ENCODE assay signal across 31 cellular contexts in the genomic region with DNA sequence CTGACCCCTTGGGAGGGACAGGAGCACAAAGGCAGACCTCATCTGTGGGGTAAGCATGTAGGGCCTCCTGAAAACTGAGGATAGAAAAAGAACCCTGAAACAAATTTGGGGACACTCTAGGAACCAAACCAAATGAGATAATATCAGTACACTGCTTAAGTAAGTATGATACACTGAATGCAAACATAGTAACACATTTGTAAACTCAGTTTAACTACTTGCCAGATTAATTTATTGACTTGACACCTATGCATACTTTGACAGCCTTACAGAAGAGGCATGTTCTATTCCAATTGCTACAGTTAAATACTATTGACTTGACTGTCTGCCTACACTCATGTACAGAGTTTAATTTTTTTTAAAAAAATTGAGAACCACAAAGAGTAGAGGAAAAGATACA.
DNase-seq lines count a peak whose midpoint lies in the region; ATAC-seq and TF ChIP-seq lines count a peak whose summit lies in the region.
"Had no signal": no experiment of that assay in that cellular context is flagged by ENCODE, and none has a peak within 500 bp of the region (broad histone marks: within the 10 kb centered on the region; RNA-seq: fewer than 3 reads in every experiment).

No MANE protein-coding gene starts in this region.

- H3K4me1 ChIP-seq in mammary epithelial cell (ENCODE audit: insufficient read depth, low read length): no peaks in the 10 kb centered on the region
- H3K4me1 ChIP-seq: A549; BE2C; BLaER1; BLaER1 treated with 17β-estradiol and CSF1 and Interleukin-3, amounts not matched to agents 10 nM and 100 nM; Caco-2 had no signal

- intact Hi-C loops in mammary epithelial cell (cut with micrococcal nuclease): no loop called here

- CTCF ChIA-PET in mammary epithelial cell (lab: Charles Lee; ENCODE audit: low non-redundant PET): no interaction called here

- H3K27ac ChIP-seq in mammary epithelial cell (ENCODE audit: insufficient read depth, low read depth, low read length): no peak overlapping the region
- H3K27ac ChIP-seq: 22Rv1; A549; BLaER1; BLaER1 treated with 17β-estradiol and CSF1 and Interleukin-3, amounts not matched to agents 10 nM and 100 nM; C4-2B had no signal

- no peak overlapping the region for H3K4me2 ChIP-seq in mammary epithelial cell (ENCODE audit: insufficient read depth, low read depth, low read length)
- H3K4me2 ChIP-seq: A549; BLaER1; BLaER1 treated with 17β-estradiol and CSF1 and Interleukin-3, amounts not matched to agents 10 nM and 100 nM had no signal

- dilution Hi-C loops in mammary epithelial cell (cut with HindIII; ENCODE audit: low sequenced_read_pairs): no loop called here

- no peaks in the 10 kb centered on the region for H3K9me3 ChIP-seq in mammary epithelial cell (replicated peaks; ENCODE audit: insufficient read depth, low read length)
- H3K9me3 ChIP-seq: A549; BE2C; BLaER1; BLaER1 treated with 17β-estradiol and CSF1 and Interleukin-3, amounts not matched to agents 10 nM and 100 nM; Caco-2 had no signal

- H3K4me3 ChIP-seq in mammary epithelial cell (replicated peaks in 1 of 3; ENCODE audit: insufficient read depth in 1 of 3, low read depth in 2 of 3, low read length in 3 of 3) (no peak overlapping the region), LNCaP clone FGC (ENCODE audit: low read depth, low read length) (no peak overlapping the region)
- H3K4me3 ChIP-seq: A549; BLaER1; BLaER1 treated with 17β-estradiol and CSF1 and Interleukin-3, amounts not matched to agents 10 nM and 100 nM had no signal

- no peaks in the 10 kb centered on the region for H3K79me2 ChIP-seq in mammary epithelial cell (ENCODE audit: insufficient read depth, low read length)

- BruUV-seq in mammary epithelial cell (replicated peaks; lab: Mats Ljungman, UMichigan): no TSS peak

- H3K36me3 ChIP-seq in mammary epithelial cell (ENCODE audit: insufficient read depth, low read length): no peaks in the 10 kb centered on the region
- H3K36me3 ChIP-seq: BE2C; BLaER1; BLaER1 treated with 17β-estradiol and CSF1 and Interleukin-3, amounts not matched to agents 10 nM and 100 nM had no signal

- no peak overlapping the region for H3K9ac ChIP-seq in mammary epithelial cell (ENCODE audit: insufficient read depth, low read length)
- H3K9ac ChIP-seq: BLaER1; BLaER1 treated with 17β-estradiol and CSF1 and Interleukin-3, amounts not matched to agents 10 nM and 100 nM had no signal

- in situ Hi-C loops in T47D (cut with HindIII; ENCODE audit: low pct_unique_long_range_greater_than_20kb, low sequenced_read_pairs) (no loop called here), mammary epithelial cell (cut with MboI; ENCODE audit: low sequenced_read_pairs in 2 of 2) (no loop called here)

- DNase-seq in T47D (ENCODE audit: low read depth in 1 of 2, low spot score in 1 of 2): peak; percentile 33 to 77
- DNase-seq in mammary epithelial cell: no peak
- DNase-seq in LNCaP clone FGC (ENCODE audit: low read depth): peak; percentile 76
- peak; percentile 14 for DNase-seq in NCI-H69 (lab: John Stamatoyannopoulos, UW)
- DNase-seq in amygdala (lab: John Stamatoyannopoulos, UW): no peak
- DNase-seq: 8988T; ACHN; AML-193; BE2C; C1 segment of cervical spinal cord; Caco-2; Calu3; CD4-positive, alpha-beta memory T cell; CD4-positive, alpha-beta T cell; CD4-positive, CD25-positive, alpha-beta regulatory T cell; CD8-positive, alpha-beta memory T cell; CD8-positive, alpha-beta T cell; COR-L47; DMS 273 treated with DMSO at 0.1 percent for 48 hours; DMS153; DMS53; DMS79; DMS79 treated with DMSO at 0.1 percent for 48 hours; DND-41; EL had no signal

- ATAC-seq in GM21390 (IDR thresholded peaks at IDR 0.05; ENCODE audit: unreplicated experiment): no peak
- ATAC-seq: A549; CD8-positive, alpha-beta T cell had no signal

- no peaks in the 10 kb centered on the region for H3K27me3 ChIP-seq in mammary epithelial cell (ENCODE audit: insufficient read depth, low read length)
- H3K27me3 ChIP-seq: BE2C; BLaER1; BLaER1 treated with 17β-estradiol and CSF1 and Interleukin-3, amounts not matched to agents 10 nM and 100 nM had no signal

- H2AFZ ChIP-seq in mammary epithelial cell (ENCODE audit: low read depth, low read length): no peak overlapping the region

- no peak for TF ChIP-seq CTCF in mammary epithelial cell (conservative IDR thresholded peaks at IDR 0.05 in 1 of 2, IDR thresholded peaks at IDR 0.05 in 1 of 2; ENCODE audit: extremely low read depth in 1 of 2, insufficient read depth in 1 of 2, low read depth in 1 of 2, low read length in 2 of 2)
- TF ChIP-seq CTCF in LNCaP clone FGC (IDR thresholded peaks at IDR 0.05; ENCODE audit: control insufficient read depth, extremely low read depth, insufficient read depth): no peak

- no peaks in the 10 kb centered on the region for H4K20me1 ChIP-seq in mammary epithelial cell (ENCODE audit: insufficient read depth, low read length)
- H4K20me1 ChIP-seq: BLaER1; BLaER1 treated with 17β-estradiol and CSF1 and Interleukin-3, amounts not matched to agents 10 nM and 100 nM had no signal

Comparison
In these comparisons a context has a peak if more than half of its experiments do, and no peak if none do; other contexts are left out.
1. DNase-seq: peak in T47D (2 of 2), LNCaP clone FGC (single experiment) and NCI-H69 (single experiment); none in mammary epithelial cell (single experiment) and amygdala (0 of 56).